In the genomic region with DNA sequence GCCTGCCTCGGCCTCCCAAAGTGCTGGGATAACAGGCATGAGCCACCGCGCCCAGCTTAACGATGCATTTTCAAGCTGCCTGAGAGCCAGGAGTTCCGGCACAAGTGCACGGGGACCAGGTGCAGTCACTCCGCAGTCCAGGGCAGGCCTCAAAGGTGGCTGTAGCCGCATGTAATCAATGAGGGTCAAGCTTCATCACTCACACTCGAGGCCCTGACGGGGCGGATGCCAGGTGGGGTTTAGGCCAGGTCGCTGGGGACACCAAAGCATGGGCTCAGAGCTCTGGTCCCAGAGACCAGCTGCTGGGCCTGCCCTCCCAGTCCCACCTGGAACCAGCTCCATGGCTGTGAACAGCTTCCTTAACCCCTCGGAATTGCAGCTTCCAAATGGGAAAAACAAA, we compare ENCODE assay signal across 20 cellular contexts. TPM values are rescaled to one million over a fixed set of nuclear protein-coding genes. Genes with fewer than 3 reads are reported as not detected.
A peak's percentile ranks its signal among the peaks of the same experiment; 100 is the strongest.
DNase-seq lines count a peak whose midpoint lies in the region; ATAC-seq, FAIRE-seq and TF ChIP-seq lines count a peak whose summit lies in the region.
"Had no signal": no experiment of that assay in that cellular context is flagged by ENCODE, and none has a peak within 500 bp of the region (broad histone marks: within the 10 kb centered on the region; RNA-seq: fewer than 3 reads in every experiment).

No MANE protein-coding gene starts in this region.

- H3K4me3 ChIP-seq in kidney (ENCODE audit: low read length in 2 of 2) (no peak overlapping the region), ovary (no peak overlapping the region), gastrocnemius medialis (no peak overlapping the region)
- H3K4me3 ChIP-seq: K562, SJCRH30 had no signal

- TF ChIP-seq POLR2A in ovary (IDR thresholded peaks at IDR 0.05) (no peak), gastrocnemius medialis (IDR thresholded peaks at IDR 0.05) (no peak)

- intact Hi-C loops in kidney (cut with DNase I) = no loop called here
- intact Hi-C loops in ovary (cut with DNase I) = no loop called here
- intact Hi-C loops in gastrocnemius medialis (cut with DNase I; ENCODE audit: low total_unique reads) = no loop called here

- no peak for TF ChIP-seq EP300 in ovary (IDR thresholded peaks at IDR 0.05)

- H3K27ac ChIP-seq in kidney (ENCODE audit: low read depth in 2 of 2, low read length in 2 of 2) (no peak overlapping the region), ovary (peak overlapping the region; percentile 67 to 95), gastrocnemius medialis (no peak overlapping the region)
- H3K27ac ChIP-seq: 22Rv1, C4-2B, SJCRH30 had no signal

- in situ Hi-C loops in gastrocnemius medialis (cut with MboI; ENCODE audit: low sequenced_read_pairs in 4 of 4) = no loop called here

- H3K36me3 ChIP-seq in kidney (ENCODE audit: control insufficient read depth in 1 of 2, insufficient read depth in 2 of 2, low read length in 2 of 2) = no peaks in the 10 kb centered on the region
- H3K36me3 ChIP-seq in ovary = no peaks in the 10 kb centered on the region
- no peaks in the 10 kb centered on the region for H3K36me3 ChIP-seq in gastrocnemius medialis

- no peak for FAIRE-seq in kidney (lab: Jason Lieb, UNC)
- FAIRE-seq: H54, K562 had no signal

- 64 to 80% (median 77%) methylated on average over 13 of the region's 13 CpGs for WGBS in ovary, 3 donors

- DNase-seq in NCI-H510A treated with DMSO at 0.1 percent for 48 hours (lab: John Stamatoyannopoulos, UW) (peak; percentile 94), NCI-H510A (lab: John Stamatoyannopoulos, UW) (no peak), kidney (peak; percentile 61), ovary (peak in 1 of 5 donors; percentile 46), NCI-H1417 (lab: John Stamatoyannopoulos, UW) (no peak), GM10266 (ENCODE audit: extremely low spot score) (no peak), gastrocnemius medialis (no peak)
- DNase-seq: AML-193, DMS 273 treated with DMSO at 0.1 percent for 48 hours, DND-41, NCI-H2107, NCI-H2227 treated with DMSO at 0.1 percent for 48 hours, NCI-H524 treated with DMSO at 0.1 percent for 48 hours, SJCRH30 had no signal

- ATAC-seq in HG02642 (IDR thresholded peaks at IDR 0.05; ENCODE audit: poor library complexity, unreplicated experiment) (no peak), gastrocnemius medialis (no peak)
- ATAC-seq: K562 had no signal

- TF ChIP-seq CTCF in kidney (IDR thresholded peaks at IDR 0.05; ENCODE audit: borderline replicate concordance, extremely low read depth, insufficient read depth) = no peak
- TF ChIP-seq CTCF in ovary (IDR thresholded peaks at IDR 0.05) = no peak
- TF ChIP-seq CTCF in GM10266 (IDR thresholded peaks at IDR 0.05; ENCODE audit: control insufficient read depth, insufficient read depth, low read depth, missing control alignments) = no peak
- no peak for TF ChIP-seq CTCF in gastrocnemius medialis (IDR thresholded peaks at IDR 0.05 in 4 of 5, conservative IDR thresholded peaks at IDR 0.05 in 1 of 5)

- no peak overlapping the region for H3K9ac ChIP-seq in kidney (ENCODE audit: low read length in 2 of 2)

- no peaks in the 10 kb centered on the region for H3K27me3 ChIP-seq in ovary
- no peaks in the 10 kb centered on the region for H3K27me3 ChIP-seq in gastrocnemius medialis
- H3K27me3 ChIP-seq: SJCRH30 had no signal

- H3K9me3 ChIP-seq in kidney (ENCODE audit: control insufficient read depth in 1 of 2, low read length in 2 of 2) (no peaks in the 10 kb centered on the region), ovary (no peaks in the 10 kb centered on the region), gastrocnemius medialis (no peaks in the 10 kb centered on the region)
- H3K9me3 ChIP-seq: SJCRH30 had no signal

- H3K4me1 ChIP-seq in kidney (ENCODE audit: control insufficient read depth in 1 of 2, insufficient read depth in 1 of 2, low read depth in 1 of 2, low read length in 2 of 2) (no peaks in the 10 kb centered on the region), ovary (ENCODE audit: insufficient read depth) (peaks cover 21% of the 10 kb centered on the region), gastrocnemius medialis (no peaks in the 10 kb centered on the region)

RNA-seq across cellular contexts. Expression of a gene that starts 26.1 kb away (rescaled TPM):
- total RNA-seq in kidney = 8.6 TPM
- polyA plus RNA-seq in kidney (ENCODE audit: insufficient read depth, low read depth, low replicate concordance) = 1.1 TPM
- 10 to 100 TPM in 5 of 7 donors, 1 to 10 TPM in 2; 6.0 to 42.0 (median 17.8) TPM for total RNA-seq in ovary
- polyA plus RNA-seq in ovary = 10 to 100 TPM in 1 of 2 donors, 1 to 10 TPM in 1; 4.2 to 11.0 TPM
- total RNA-seq in gastrocnemius medialis = 1 to 10 TPM; 1.1 to 3.4 (median 2.0) TPM

RNA-seq across cellular contexts. Expression of a gene that starts 43.0 kb away (rescaled TPM):
- not detected for total RNA-seq in kidney
- polyA plus RNA-seq in kidney (ENCODE audit: insufficient read depth, low read depth, low replicate concordance) = not detected
- not detected for total RNA-seq in ovary
- not detected for polyA plus RNA-seq in ovary
- not detected for total RNA-seq in gastrocnemius medialis
- total RNA-seq: G401, K562, SJCRH30 had no signal
- polyA plus RNA-seq: K562 had no signal

RNA-seq across cellular contexts. Expression of a gene that starts 51.3 kb away (rescaled TPM):
- total RNA-seq in kidney (73.0 TPM), ovary (10 to 100 TPM; 13.2 to 39.3 (median 29.9) TPM), gastrocnemius medialis (100 to 1,000 TPM in 1 of 4 donors, 10 to 100 TPM in 3; 43.6 to 115 (median 93.7) TPM)
- polyA plus RNA-seq in kidney (ENCODE audit: insufficient read depth, low read depth, low replicate concordance) (43.4 TPM), ovary (10 to 100 TPM; 14.8 to 57.9 TPM)

Comparison
In these comparisons a context has a peak if more than half of its experiments do, and no peak if none do; other contexts are left out.
1. DNase-seq: peak in NCI-H510A treated with DMSO at 0.1 percent for 48 hours (single experiment) and kidney (single experiment); none in NCI-H510A (single experiment), NCI-H1417 (0 of 3), GM10266 (single experiment) and gastrocnemius medialis (0 of 2).
2. H3K27ac ChIP-seq: peak in ovary (2 of 2); none in kidney (0 of 2) and gastrocnemius medialis (0 of 4).